ENCODE assay signal across 8 cellular contexts in the genomic region with DNA sequence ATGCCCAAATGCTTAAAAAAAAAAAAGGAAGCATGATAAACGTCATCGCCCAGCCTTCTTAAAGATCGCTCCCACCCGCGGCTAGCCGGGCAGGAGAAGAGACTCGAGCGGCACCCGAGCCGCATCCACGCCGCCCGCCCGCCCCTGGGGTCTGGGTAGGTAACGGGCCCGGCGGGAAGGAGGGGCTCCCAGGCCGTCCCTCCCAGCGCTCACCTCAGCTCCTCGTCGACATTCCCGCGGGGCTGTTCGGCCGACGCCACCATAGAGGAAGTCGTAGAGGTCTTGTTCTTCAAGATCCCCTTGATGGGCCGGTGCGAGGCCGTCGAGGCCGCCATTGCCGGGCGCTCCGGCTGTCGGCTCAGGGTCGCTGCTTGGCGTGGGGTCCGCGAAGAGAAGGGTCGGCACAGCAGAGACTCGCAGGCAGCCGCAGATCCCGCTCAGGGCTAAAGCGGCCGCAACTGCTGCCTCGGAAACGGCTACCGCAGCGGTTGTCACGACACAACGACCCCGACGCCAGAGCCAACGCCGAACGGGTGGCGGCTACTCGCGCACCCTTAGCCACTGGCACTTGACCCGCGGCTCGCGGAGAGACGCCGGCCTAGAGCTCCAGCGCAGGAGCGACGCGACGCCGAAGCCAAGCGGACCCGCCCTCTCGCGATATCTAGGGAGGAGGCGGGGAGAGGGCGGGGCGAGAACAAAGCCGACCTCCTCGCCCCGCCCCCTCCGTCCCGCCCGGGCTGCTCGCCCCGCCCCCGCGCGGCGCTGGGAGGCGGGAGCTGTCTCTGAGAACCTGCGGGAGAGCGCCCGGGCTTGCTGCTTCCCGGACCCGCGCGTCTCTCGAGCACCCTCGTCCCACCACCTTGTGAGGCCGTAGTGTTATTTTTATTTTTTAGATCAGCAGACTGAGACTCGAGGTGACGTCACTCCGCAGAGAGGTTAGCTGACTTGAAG. TPM values are rescaled to one million over a fixed set of nuclear protein-coding genes. Genes with fewer than 3 reads are reported as not detected.
DNase-seq lines count a peak whose midpoint lies in the region; ATAC-seq, FAIRE-seq and TF ChIP-seq lines count a peak whose summit lies in the region.

A gene (minus strand): TSS at position 635 of the 951 bp plus-strand sequence. CDS start 300 bp downstream, at position 335.

- 0% methylated on average over 98 to 105 of the region's 105 CpGs for WGBS in heart right ventricle, 2 donors

- DNase-seq in GM12892 (ENCODE audit: insufficient read length) = peak; percentile 78
- peak; percentile 72 for DNase-seq in NCI-H1436 treated with DMSO at 0.1 percent for 48 hours (lab: John Stamatoyannopoulos, UW)
- DNase-seq in amniotic epithelial cell (ENCODE audit: low read depth) = peak; percentile 79
- DNase-seq in heart right ventricle = peak; percentile 92 to 94
- peak; percentile 87 for DNase-seq in progenitor cell of endocrine pancreas (ENCODE audit: low spot score, unreplicated experiment)
- DNase-seq in upper lobe of right lung = peak; percentile 96

- H3K36me3 ChIP-seq in heart right ventricle (no peaks in the 10 kb centered on the region), upper lobe of right lung (no peaks in the 10 kb centered on the region)

- H3K27ac Mint-ChIP-seq in progenitor cell of endocrine pancreas = peak within 1 kb of the TSS; percentile 93

- H3K27me3 ChIP-seq in heart right ventricle (no peaks in the 10 kb centered on the region), upper lobe of right lung (no peaks in the 10 kb centered on the region)

- H3K4me1 ChIP-seq in heart right ventricle (peaks cover 3 to 79% (median 75%) of the 10 kb centered on the region in 9 donors), upper lobe of right lung (peaks cover 40% of the 10 kb centered on the region)

- no peaks in the 10 kb centered on the region for H3K9me3 ChIP-seq in heart right ventricle
- H3K9me3 ChIP-seq in upper lobe of right lung = no peaks in the 10 kb centered on the region

- peak within 1 kb of the TSS; percentile 81 for H3K4me3 Mint-ChIP-seq in progenitor cell of endocrine pancreas (ENCODE audit: low read depth)

- FAIRE-seq in GM12892 (lab: Jason Lieb, UNC) = peak; percentile 86

- peak; percentile 71 for ATAC-seq in HG02840 (IDR thresholded peaks at IDR 0.05; ENCODE audit: low FRiP score, unreplicated experiment)
- ATAC-seq in heart right ventricle = peak; percentile 89 to 96 (median 94)
- ATAC-seq in upper lobe of right lung = peak; percentile 98

- no peak for TF ChIP-seq CTCF in heart right ventricle (IDR thresholded peaks at IDR 0.05)
- no peak for TF ChIP-seq CTCF in progenitor cell of endocrine pancreas (IDR thresholded peaks at IDR 0.05; ENCODE audit: unreplicated experiment)
- TF ChIP-seq CTCF in upper lobe of right lung (IDR thresholded peaks at IDR 0.05) = no peak

- no peaks in the 10 kb centered on the region for H3K36me3 Mint-ChIP-seq in progenitor cell of endocrine pancreas (ENCODE audit: insufficient read depth)

- intact Hi-C loops in T-helper 1 cell treated with Interleukin-12 subunit alpha and Interleukin-12 subunit beta and Interleukin-4 antibody, amounts not matched to agents 30 ng/mL and 1 ng/mL, for 36 hours (cut with micrococcal nuclease) = loop anchor here (1.0 to 10.0 kb wide), 11 partner anchors 21 to 1408 kb away; a partner anchor contains a TSS
- intact Hi-C loops in heart right ventricle (cut with DNase I) (no loop called here), upper lobe of right lung (cut with DNase I) (no loop called here)

- peak; percentile 98 for TF ChIP-seq POLR2A in GM12892 (IDR thresholded peaks at IDR 0.05; ENCODE audit: low read depth, low read length)

- peaks cover 20% of the 10 kb centered on the region for H3K4me1 Mint-ChIP-seq in progenitor cell of endocrine pancreas (ENCODE audit: low read depth)

- H3K4me3 ChIP-seq in heart right ventricle = peak within 1 kb of the TSS; percentile 64 to 99 (median 92)
- H3K4me3 ChIP-seq in upper lobe of right lung = peak within 1 kb of the TSS; percentile 88

- H3K27ac ChIP-seq in heart right ventricle = peak within 1 kb of the TSS; percentile 86 to 99 (median 96)
- peak within 1 kb of the TSS; percentile 96 for H3K27ac ChIP-seq in upper lobe of right lung

- peaks cover 36% of the 10 kb centered on the region for H3K27me3 Mint-ChIP-seq in progenitor cell of endocrine pancreas

- H3K9me3 Mint-ChIP-seq in progenitor cell of endocrine pancreas (ENCODE audit: low read depth) = no peaks in the 10 kb centered on the region

RNA-seq across cellular contexts. Expression of the gene that starts here (rescaled TPM):
- 40.2 TPM for polyA plus RNA-seq in GM12892 (2012; ENCODE audit: missing spikeins)
- 71.1 and 76.8 TPM in 2 replicates for total RNA-seq in T-helper 1 cell treated with Interleukin-12 subunit alpha and Interleukin-12 subunit beta and Interleukin-4 antibody, amounts not matched to agents 30 ng/mL and 1 ng/mL, for 36 hours
- total RNA-seq in heart right ventricle (10 to 100 TPM; 37.6 to 55.2 (median 41.0) TPM), progenitor cell of endocrine pancreas (17.5 and 22.6 TPM in 2 replicates), upper lobe of right lung (46.3 TPM)
- 10 to 100 TPM; 15.4 to 24.9 TPM for polyA plus RNA-seq in heart right ventricle

Comparison
In these comparisons a context has a peak if more than half of its experiments do, and no peak if none do; other contexts are left out.
1. Peak in every context shown above with its lines: DNase-seq, ATAC-seq, H3K4me3 ChIP-seq and H3K27ac ChIP-seq.